Comparison of ENCODE assay signal across 20 cellular contexts in genomic region chr11:56740107-56740506, GRCh38. TPM values are rescaled to one million over a fixed set of nuclear protein-coding genes. Genes with fewer than 3 reads are reported as not detected.
DNase-seq lines count a peak whose midpoint lies in the region; ATAC-seq, FAIRE-seq and TF ChIP-seq lines count a peak whose summit lies in the region.
"Had no signal": no experiment of that assay in that cellular context is flagged by ENCODE, and none has a peak within 500 bp of the region (broad histone marks: within the 10 kb centered on the region; RNA-seq: fewer than 3 reads in every experiment).

No MANE protein-coding gene starts in this region.

- 89% methylated on average over 3 of the region's 3 CpGs; no CpG with 5 or more reads in 1 of the 2 experiments for WGBS in H1 (ENCODE audit: extremely low coverage in 1 of 2, insufficient coverage in 1 of 2, insufficient read length in 1 of 2, insufficient replicate concordance in 2 of 2, low coverage in 1 of 2, low lambda C conversion rate in 2 of 2, missing lambda C conversion rate in 1 of 2), 2 experiments

- no peak overlapping the region for H4K91ac ChIP-seq in H1 (replicated peaks; ENCODE audit: insufficient read length, low read length)

- H2BK12ac ChIP-seq in H1 (ENCODE audit: low read depth, low read length): no peak overlapping the region

- no peaks in the 10 kb centered on the region for H3K23me2 ChIP-seq in H1 (ENCODE audit: low read depth, low read length)

- H3K27ac ChIP-seq in H1 (ENCODE audit: low read depth, low read length): no peak overlapping the region

- no peak overlapping the region for H4K8ac ChIP-seq in H1 (ENCODE audit: extremely low read depth, insufficient read depth, low read length)

- H3K79me2 ChIP-seq in H1 (ENCODE audit: control insufficient read depth in 1 of 2, insufficient read depth in 2 of 2, low read length in 2 of 2): no peaks in the 10 kb centered on the region

- no peak for TF ChIP-seq RAD21 in H1 (IDR thresholded peaks at IDR 0.05 in 1 of 2, conservative IDR thresholded peaks at IDR 0.05 in 1 of 2; ENCODE audit: low read depth in 2 of 2, low read length in 2 of 2)

- H4K5ac ChIP-seq in H1 (ENCODE audit: insufficient read length, low read depth, low read length): no peak overlapping the region

- no peaks in the 10 kb centered on the region for H3K79me1 ChIP-seq in H1 (ENCODE audit: low read depth, low read length)

- POLR2A ChIA-PET in H1 (lab: Charles Lee; ENCODE audit: partially characterized antibody): no interaction called here

- H2AFZ ChIP-seq in H1 (ENCODE audit: low read length): no peak overlapping the region

- H3K56ac ChIP-seq in H1 (replicated peaks; ENCODE audit: insufficient read length, low read depth, low read length): no peak overlapping the region

- TF ChIP-seq CTCF in H1 (IDR thresholded peaks at IDR 0.05; ENCODE audit: control extremely low read depth in 1 of 3, insufficient read depth in 1 of 3, low read depth in 1 of 3, low read length in 3 of 3): no peak

- H2BK15ac ChIP-seq in H1 (ENCODE audit: low read length): no peak overlapping the region

- no peak overlapping the region for H3K14ac ChIP-seq in H1 (ENCODE audit: insufficient read length)

- no peak overlapping the region for H3K4me3 ChIP-seq in H1 (ENCODE audit: extremely low read depth in 1 of 4, insufficient read depth in 2 of 4, low read depth in 3 of 4, low read length in 4 of 4)
- H3K4me3 ChIP-seq: GM12878 had no signal

- TF ChIP-seq POLR2A in GM12892 (IDR thresholded peaks at IDR 0.05; ENCODE audit: low read depth, low read length): no peak
- no peak for TF ChIP-seq POLR2A in H1 (IDR thresholded peaks at IDR 0.05; ENCODE audit: control extremely low read depth in 1 of 2, low read depth in 2 of 2, low read length in 2 of 2)

- no peak overlapping the region for H3K9ac ChIP-seq in H1 (replicated peaks in 1 of 4; ENCODE audit: extremely low read depth in 1 of 4, low read depth in 3 of 4, low read length in 3 of 4)

- H3K4me2 ChIP-seq in H1 (ENCODE audit: insufficient read depth in 1 of 2, low read depth in 2 of 2, low read length in 2 of 2): no peak overlapping the region

- no peak overlapping the region for H3K23ac ChIP-seq in H1 (ENCODE audit: insufficient read length)

- H2BK120ac ChIP-seq in H1 (replicated peaks; ENCODE audit: low read depth, low read length): no peak overlapping the region

- ATAC-seq in GM21526 (IDR thresholded peaks at IDR 0.05; ENCODE audit: low FRiP score, unreplicated experiment) (no peak), left lobe of liver (no peak)
- ATAC-seq: GM12878 had no signal

- no peak overlapping the region for H2AK5ac ChIP-seq in H1 (ENCODE audit: low read depth, low read length)

- H3K36me3 ChIP-seq in H1 (ENCODE audit: control insufficient read depth in 2 of 4, insufficient read depth in 4 of 4, low read length in 3 of 4): no peaks in the 10 kb centered on the region

- H3K4ac ChIP-seq in H1 (replicated peaks; ENCODE audit: insufficient read length, low read depth, low read length): no peak overlapping the region

- CTCF ChIA-PET in H1 (lab: Charles Lee; ENCODE audit: partially characterized antibody): interaction anchor here (0.6 kb wide), 1 partner anchor 9 kb away, joined by 3 read pairs; no protein-coding TSS in a partner anchor

- no peaks in the 10 kb centered on the region for H3K9me3 ChIP-seq in H1 (ENCODE audit: insufficient read depth in 2 of 2, low read depth in 1 of 2, low read length in 1 of 2)

- DNase-seq in GM12892 (ENCODE audit: insufficient read length): no peak
- no peak for DNase-seq in HTR-8/SVneo (ENCODE audit: insufficient read length, low spot score)
- DNase-seq in H1 (ENCODE audit: low read depth in 1 of 2, low spot score in 2 of 2): no peak
- DNase-seq in left lobe of liver (ENCODE audit: low spot score): no peak
- DNase-seq in cerebellar nuclear complex (lab: John Stamatoyannopoulos, UW): no peak
- DNase-seq: C1 segment of cervical spinal cord; Calu3; CD4-positive, alpha-beta memory T cell; COR-L47; EL; GDM1; GOT3; H7; HCEC 1CT had no signal

- no peaks in the 10 kb centered on the region for H4K20me1 ChIP-seq in H1 (replicated peaks in 1 of 2; ENCODE audit: control insufficient read depth in 1 of 2, insufficient read depth in 2 of 2, low read length in 2 of 2)

- FAIRE-seq in GM12892 (lab: Jason Lieb, UNC): peak; percentile 33
- FAIRE-seq in HTR-8/SVneo (lab: Jason Lieb, UNC): peak; percentile 20
- FAIRE-seq in H1 (lab: Jason Lieb, UNC): peak; percentile 85
- FAIRE-seq: GM12878, GM18507 had no signal

- no peak overlapping the region for H2BK20ac ChIP-seq in H1 (ENCODE audit: low read length)

- no peaks in the 10 kb centered on the region for H3K4me1 ChIP-seq in H1 (replicated peaks in 1 of 4; ENCODE audit: control insufficient read depth in 3 of 4, insufficient read depth in 4 of 4, low read length in 3 of 4)

- H3K18ac ChIP-seq in H1 (ENCODE audit: extremely low read depth, low read length): no peak overlapping the region

- H3K27me3 ChIP-seq in H1 (replicated peaks in 1 of 4; ENCODE audit: control insufficient read depth in 3 of 4, extremely low read depth in 1 of 4, insufficient read depth in 3 of 4, low read length in 3 of 4): no peaks in the 10 kb centered on the region

- no peak for TF ChIP-seq EP300 in H1 (IDR thresholded peaks at IDR 0.05; ENCODE audit: borderline replicate concordance in 1 of 2, low read depth in 2 of 2, low read length in 2 of 2)

- H2BK5ac ChIP-seq in H1 (ENCODE audit: low read depth, low read length): no peak overlapping the region

TF ChIP-seq in H1, 55 proteins besides CTCF, POLR2A, EP300 and RAD21:
- TF ChIP-seq NRF1 (IDR thresholded peaks at IDR 0.05; ENCODE audit: low read depth, low read length) (no peak), SP1 (IDR thresholded peaks at IDR 0.05; ENCODE audit: low read depth, low read length) (no peak), CEBPB (IDR thresholded peaks at IDR 0.05; ENCODE audit: low read depth, low read length) (no peak), RXRA (IDR thresholded peaks at IDR 0.05; ENCODE audit: insufficient read depth, low read depth, low read length) (no peak)

RNA-seq across cellular contexts. Expression of gene OR9G4, which starts 8.4 kb away (rescaled TPM):
- not detected for polyA plus RNA-seq in GM12892 (2012; ENCODE audit: missing spikeins)
- total RNA-seq in H1 (2021; fragmentation: NEBNext Ultra II Directional; extraction: Animal tissue kit (Norgen Biotek cat#: 25700)): not detected in 2 replicates
- not detected in 2 replicates for polyA plus RNA-seq in H1 (2011; rRNA removed)
- polyA plus RNA-seq in H1 (2011; cell fraction: cytosol; rRNA removed): not detected
- not detected for polyA plus RNA-seq in H1 (2011; cell fraction: nucleus; rRNA removed)
- not detected in 4 replicates for polyA plus RNA-seq in H1 (2012, experiment 1 of 2)
- polyA plus RNA-seq in H1 (2012, experiment 2 of 2): not detected
- polyA plus RNA-seq in H1 (2013, experiment 1 of 2): not detected
- polyA plus RNA-seq in H1 (2013, experiment 2 of 2): not detected
- polyA minus RNA-seq in H1 (2011; rRNA and poly(A)+ RNA removed): not detected in 2 replicates
- not detected for polyA minus RNA-seq in H1 (2011; cell fraction: cytosol; rRNA and poly(A)+ RNA removed)
- polyA minus RNA-seq in H1 (2011; cell fraction: nucleus; rRNA and poly(A)+ RNA removed): not detected
- not detected for total RNA-seq in left lobe of liver
- total RNA-seq: A172; A673; Calu3; CD4-positive, alpha-beta memory T cell; GM12878; H7 had no signal
- polyA plus RNA-seq: BJ; CD4-positive, alpha-beta memory T cell; GM12878 had no signal

RNA-seq across cellular contexts. Expression of gene OR9G1, which starts 41.2 kb away (rescaled TPM):
- not detected for polyA plus RNA-seq in GM12892 (2012; ENCODE audit: missing spikeins)
- total RNA-seq in H1 (2021; fragmentation: NEBNext Ultra II Directional; extraction: Animal tissue kit (Norgen Biotek cat#: 25700)): not detected in 2 replicates
- polyA plus RNA-seq in H1 (2011; rRNA removed): not detected in 2 replicates
- polyA plus RNA-seq in H1 (2011; cell fraction: cytosol; rRNA removed): not detected
- not detected for polyA plus RNA-seq in H1 (2011; cell fraction: nucleus; rRNA removed)
- not detected in 4 replicates for polyA plus RNA-seq in H1 (2012, experiment 1 of 2)
- not detected for polyA plus RNA-seq in H1 (2012, experiment 2 of 2)
- polyA plus RNA-seq in H1 (2013, experiment 1 of 2): not detected
- not detected for polyA plus RNA-seq in H1 (2013, experiment 2 of 2)
- polyA minus RNA-seq in H1 (2011; rRNA and poly(A)+ RNA removed): not detected in 2 replicates
- polyA minus RNA-seq in H1 (2011; cell fraction: cytosol; rRNA and poly(A)+ RNA removed): not detected
- not detected for polyA minus RNA-seq in H1 (2011; cell fraction: nucleus; rRNA and poly(A)+ RNA removed)
- total RNA-seq in left lobe of liver: not detected
- total RNA-seq: A172; A673; Calu3; CD4-positive, alpha-beta memory T cell; GM12878; H7 had no signal
- polyA plus RNA-seq: BJ; CD4-positive, alpha-beta memory T cell; GM12878 had no signal
